18 cellular contexts compared by ENCODE assay signal in genomic region chr15:27671794-27672438, GRCh38.
DNase-seq lines count a peak whose midpoint lies in the region; ATAC-seq and TF ChIP-seq lines count a peak whose summit lies in the region.
"Had no signal": no experiment of that assay in that cellular context is flagged by ENCODE, and none has a peak within 500 bp of the region (broad histone marks: within the 10 kb centered on the region; RNA-seq: fewer than 3 reads in every experiment).

No MANE protein-coding gene starts in this region.

- H3K27me3 ChIP-seq in BLaER1 = no peaks in the 10 kb centered on the region
- no peaks in the 10 kb centered on the region for H3K27me3 ChIP-seq in MM.1S (replicated peaks; ENCODE audit: insufficient read depth, low read length)

- no peaks in the 10 kb centered on the region for H3K27me3 Mint-ChIP-seq in osteocyte (ENCODE audit: unreplicated experiment)

- H3K4me1 ChIP-seq in BLaER1 (peaks cover 33% of the 10 kb centered on the region), MM.1S (ENCODE audit: low read length) (no peaks in the 10 kb centered on the region)

- no peaks in the 10 kb centered on the region for H3K79me2 ChIP-seq in MM.1S (ENCODE audit: low read length)

- H3K27ac Mint-ChIP-seq in osteocyte (ENCODE audit: unreplicated experiment) = no peak overlapping the region
- no peak overlapping the region for H3K27ac Mint-ChIP-seq in activated naive CD4-positive, alpha-beta T cell treated with anti-CD3 and anti-CD28 coated beads, Interleukin-2, amount 50 U/mL, for 72 hours
- H3K27ac Mint-ChIP-seq: CD8-positive, alpha-beta T cell had no signal

- H3K36me3 Mint-ChIP-seq in osteocyte (ENCODE audit: unreplicated experiment) = no peaks in the 10 kb centered on the region
- peaks cover 0 to 10% of the 10 kb centered on the region in 2 donors for H3K36me3 Mint-ChIP-seq in activated naive CD4-positive, alpha-beta T cell treated with anti-CD3 and anti-CD28 coated beads, Interleukin-2, amount 50 U/mL, for 72 hours
- H3K36me3 Mint-ChIP-seq: CD8-positive, alpha-beta T cell had no signal

- no peaks in the 10 kb centered on the region for H3F3A ChIP-seq in MM.1S (ENCODE audit: insufficient read depth, low read length)

- H3K9ac ChIP-seq in BLaER1 = no peak overlapping the region
- H3K9ac ChIP-seq in MM.1S (ENCODE audit: low read length) = no peak overlapping the region

- H3K4me3 Mint-ChIP-seq in osteocyte (ENCODE audit: unreplicated experiment) = no peak overlapping the region
- H3K4me3 Mint-ChIP-seq: CD8-positive, alpha-beta T cell had no signal

- H3K4me3 ChIP-seq in BLaER1 (no peak overlapping the region), MM.1S (ENCODE audit: low read length) (no peak overlapping the region)

- no peak for TF ChIP-seq CTCF in osteocyte (IDR thresholded peaks at IDR 0.05)
- TF ChIP-seq CTCF in MM.1S (IDR thresholded peaks at IDR 0.05; ENCODE audit: low read length) = no peak

- H3K4me2 ChIP-seq in BLaER1 (peak overlapping the region; percentile 27), MM.1S (ENCODE audit: low read depth, low read length) (no peak overlapping the region)

- no peaks in the 10 kb centered on the region for H3K9me2 ChIP-seq in MM.1S (replicated peaks; ENCODE audit: insufficient read depth, low read length)

- H3K36me3 ChIP-seq in BLaER1 (no peaks in the 10 kb centered on the region), MM.1S (replicated peaks; ENCODE audit: insufficient read depth, low read length) (no peaks in the 10 kb centered on the region)

- H4K20me1 ChIP-seq in BLaER1 (no peaks in the 10 kb centered on the region), MM.1S (ENCODE audit: insufficient read depth, low read length) (no peaks in the 10 kb centered on the region)

- DNase-seq in anterior cingulate cortex (lab: John Stamatoyannopoulos, UW) (peak in 38 of 58 donors; percentile 7 to 65 (median 33)), medulla oblongata (ENCODE audit: extremely low spot score) (peak; percentile 57), osteocyte (ENCODE audit: extremely low spot score, unreplicated experiment) (peak; percentile 59), MM.1S (no peak), cardiac septum (ENCODE audit: low spot score) (no peak)
- no peak for DNase-seq in activated naive CD4-positive, alpha-beta T cell treated with anti-CD3 and anti-CD28 coated beads, Interleukin-2, amount 50 U/mL, for 72 hours (ENCODE audit: low spot score in 2 of 2)
- no peak for DNase-seq in stimulated activated CD4-positive, alpha-beta T cell treated with anti-CD3 and anti-CD28 coated beads, Interleukin-15, amount 100 ng/mL, for 24 hours
- DNase-seq: CD8-positive, alpha-beta T cell; DMS53; EL; NCI-H1694 treated with DMSO at 0.1 percent for 48 hours; NCI-H2107; NCI-H510A treated with DMSO at 0.1 percent for 48 hours; NCI-H82; PC-3; RPMI8226; SHP77 treated with DMSO at 0.1 percent for 48 hours had no signal

- no peak overlapping the region for H3K27ac ChIP-seq in BLaER1
- no peak overlapping the region for H3K27ac ChIP-seq in MM.1S (ENCODE audit: low read length)

- H3K4me1 Mint-ChIP-seq in osteocyte (ENCODE audit: unreplicated experiment) = no peaks in the 10 kb centered on the region

- no peak overlapping the region for H2AFZ ChIP-seq in MM.1S (ENCODE audit: low read length)

- H3K9me3 Mint-ChIP-seq in osteocyte (ENCODE audit: unreplicated experiment) = no peaks in the 10 kb centered on the region
- H3K9me3 Mint-ChIP-seq in activated naive CD4-positive, alpha-beta T cell treated with anti-CD3 and anti-CD28 coated beads, Interleukin-2, amount 50 U/mL, for 72 hours = peaks cover 8 to 17% of the 10 kb centered on the region in 2 donors

- no peak for ATAC-seq in activated naive CD4-positive, alpha-beta T cell treated with anti-CD3 and anti-CD28 coated beads, Interleukin-2, amount 50 U/mL, for 72 hours
- ATAC-seq: CD8-positive, alpha-beta T cell; PC-3 had no signal

- H3K9me3 ChIP-seq in BLaER1 = no peaks in the 10 kb centered on the region
- no peaks in the 10 kb centered on the region for H3K9me3 ChIP-seq in MM.1S (replicated peaks; ENCODE audit: insufficient read depth, low read length)

- intact Hi-C loops in cardiac septum (cut with DNase I) = no loop called here

Comparison
In these comparisons a context has a peak if more than half of its experiments do, and no peak if none do; other contexts are left out.
1. DNase-seq: peak in anterior cingulate cortex (38 of 58), medulla oblongata (single experiment) and osteocyte (single experiment); none in activated naive CD4-positive, alpha-beta T cell treated with anti-CD3 and anti-CD28 coated beads, Interleukin-2, amount 50 U/mL, for 72 hours (0 of 2), MM.1S (single experiment), stimulated activated CD4-positive, alpha-beta T cell treated with anti-CD3 and anti-CD28 coated beads, Interleukin-15, amount 100 ng/mL, for 24 hours (single experiment) and cardiac septum (single experiment).